ENCODE assay signal across 37 cellular contexts in genomic region chrX:106100442-106100841, GRCh38.
"Had no signal": no experiment of that assay in that cellular context is flagged by ENCODE, and none has a peak within 500 bp of the region (broad histone marks: within the 10 kb centered on the region; RNA-seq: fewer than 3 reads in every experiment).

No MANE protein-coding gene starts in this region.

- H3K27ac Mint-ChIP-seq: activated naive CD4-positive, alpha-beta T cell treated with anti-CD3 and anti-CD28 coated beads for 36 hours; activated naive CD4-positive, alpha-beta T cell treated with anti-CD3 and anti-CD28 coated beads, Interleukin-2, amount 10 ng/mL, durations not matched to agents 7 days and 5 days; activated naive CD4-positive, alpha-beta T cell treated with anti-CD3 and anti-CD28 coated beads, Interleukin-2, amount 50 U/mL, for 24 hours; activated naive CD4-positive, alpha-beta T cell treated with anti-CD3 and anti-CD28 coated beads, Interleukin-2, amount 50 U/mL, for 72 hours; activated naive CD8-positive, alpha-beta T cell; activated naive CD8-positive, alpha-beta T cell treated with anti-CD3 and anti-CD28 coated beads for 36 hours; activated naive CD8-positive, alpha-beta T cell treated with anti-CD3 and anti-CD28 coated beads, Interleukin-2, amount 10 ng/mL, durations not matched to agents 7 days and 5 days; activated naive CD8-positive, alpha-beta T cell treated with anti-CD3 and anti-CD28 coated beads, Interleukin-2, amount 50 U/mL, for 24 hours; activated T-cell treated with anti-CD3 and anti-CD28 coated beads, Interleukin-2, amount 50 U/mL, for 24 hours; activated T-cell treated with anti-CD3 and anti-CD28 coated beads, Interleukin-2, amount 50 U/mL, for 72 hours; activated T-helper 1 cell treated with anti-CD3 and anti-CD28 coated beads, Interleukin-12 subunit alpha, Interleukin-12 subunit beta, Interleukin-2, Interleukin-4 antibody, amounts not matched to agents 30 ng/mL and 10 ng/mL and 1 ng/mL, durations not matched to agents 14 hours and 24 hours and 36 hours; activated T-helper 17 cell treated with anti-CD3 and anti-CD28 coated beads, Interleukin-2, amount 50 U/mL, for 72 hours; activated T-helper 2 cell treated with anti-CD3 and anti-CD28 coated beads, Interferon-gamma antibody, Interleukin-2, Interleukin-4, amounts not matched to agents 10 μg/mL and 5 μg/mL and 100 μg/mL, durations not matched to agents 14 hours and 24 hours and 36 hours; brain had no signal

- H3K4me1 Mint-ChIP-seq: activated naive CD4-positive, alpha-beta T cell treated with anti-CD3 and anti-CD28 coated beads, Interleukin-2, amount 10 ng/mL, durations not matched to agents 7 days and 5 days; activated naive CD4-positive, alpha-beta T cell treated with anti-CD3 and anti-CD28 coated beads, Interleukin-2, amount 50 U/mL, for 24 hours; activated naive CD8-positive, alpha-beta T cell treated with anti-CD3 and anti-CD28 coated beads for 36 hours; activated naive CD8-positive, alpha-beta T cell treated with anti-CD3 and anti-CD28 coated beads, Interleukin-2, amount 10 ng/mL, durations not matched to agents 7 days and 5 days; activated naive CD8-positive, alpha-beta T cell treated with anti-CD3 and anti-CD28 coated beads, Interleukin-2, amount 50 U/mL, for 24 hours; activated T-helper 17 cell treated with anti-CD3 and anti-CD28 coated beads, Interleukin-2, amount 50 U/mL, for 72 hours; brain; central memory CD8-positive, alpha-beta T cell had no signal

- H3K9me3 Mint-ChIP-seq: activated naive CD4-positive, alpha-beta T cell treated with anti-CD3 and anti-CD28 coated beads, Interleukin-2, amount 50 U/mL, for 24 hours; activated naive CD8-positive, alpha-beta T cell treated with anti-CD3 and anti-CD28 coated beads for 36 hours; activated naive CD8-positive, alpha-beta T cell treated with anti-CD3 and anti-CD28 coated beads, Interleukin-2, amount 10 ng/mL, durations not matched to agents 7 days and 5 days; activated T-cell treated with anti-CD3 and anti-CD28 coated beads, Interleukin-2, amount 50 U/mL, for 24 hours; activated T-helper 17 cell treated with anti-CD3 and anti-CD28 coated beads, Interleukin-2, amount 50 U/mL, for 72 hours had no signal

- H3K4me3 ChIP-seq: adrenal gland, ascending aorta, body of pancreas, breast epithelium, cardiac muscle cell had no signal

- H3K36me3 Mint-ChIP-seq: activated naive CD4-positive, alpha-beta T cell treated with anti-CD3 and anti-CD28 coated beads, Interleukin-2, amount 10 ng/mL, durations not matched to agents 7 days and 5 days; activated naive CD4-positive, alpha-beta T cell treated with anti-CD3 and anti-CD28 coated beads, Interleukin-2, amount 50 U/mL, for 24 hours; activated naive CD4-positive, alpha-beta T cell treated with anti-CD3 and anti-CD28 coated beads, Interleukin-2, amount 50 U/mL, for 72 hours; activated naive CD8-positive, alpha-beta T cell; activated naive CD8-positive, alpha-beta T cell treated with anti-CD3 and anti-CD28 coated beads for 36 hours; activated naive CD8-positive, alpha-beta T cell treated with anti-CD3 and anti-CD28 coated beads, Interleukin-2, amount 10 ng/mL, durations not matched to agents 7 days and 5 days; brain had no signal

- DNase-seq: activated effector memory CD4-positive, alpha-beta T cell treated with anti-CD3 and anti-CD28 coated beads, Interleukin-2, amount 50 U/mL, for 16 hours; activated effector memory CD4-positive, alpha-beta T cell treated with Interleukin-2 at 50 U/mL for 16 hours; activated gamma-delta T cell; activated gamma-delta T cell treated with Interleukin-2 at 50 U/mL for 16 hours; activated naive CD4-positive, alpha-beta T cell; activated naive CD4-positive, alpha-beta T cell treated with anti-CD3 and anti-CD28 coated beads for 36 hours; activated naive CD4-positive, alpha-beta T cell treated with anti-CD3 and anti-CD28 coated beads, Interleukin-2, amount 10 ng/mL, durations not matched to agents 7 days and 5 days; activated naive CD4-positive, alpha-beta T cell treated with anti-CD3 and anti-CD28 coated beads, Interleukin-2, amount 50 U/mL, for 16 hours; activated naive CD4-positive, alpha-beta T cell treated with Interleukin-2 at 50 U/mL for 16 hours; activated naive CD8-positive, alpha-beta T cell treated with anti-CD3 and anti-CD28 coated beads for 36 hours; activated naive CD8-positive, alpha-beta T cell treated with anti-CD3 and anti-CD28 coated beads, Interleukin-2, amount 10 ng/mL, durations not matched to agents 7 days and 5 days; activated naive CD8-positive, alpha-beta T cell treated with anti-CD3 and anti-CD28 coated beads, Interleukin-2, amount 50 U/mL, for 24 hours; activated T-cell treated with anti-CD3 and anti-CD28 coated beads, Interleukin-2, amount 50 U/mL, for 24 hours; activated T-cell treated with anti-CD3 and anti-CD28 coated beads, Interleukin-2, amount 50 U/mL, for 4 hours; activated T-cell treated with anti-CD3 and anti-CD28 coated beads, Interleukin-2, amount 50 U/mL, for 48 hours; activated T-cell treated with anti-CD3 and anti-CD28 coated beads, Interleukin-2, amount 50 U/mL, for 72 hours; adrenal gland; amniotic stem cell; amygdala; anterior cingulate cortex; aorta; body of pancreas; brain microvascular endothelial cell; caudate nucleus; central memory CD4-positive, alpha-beta T cell; cerebellar nuclear complex had no signal

- H3K9me3 ChIP-seq: adrenal gland, ascending aorta, body of pancreas, breast epithelium had no signal

- H3K27ac ChIP-seq: adrenal gland, ascending aorta, body of pancreas, brain microvascular endothelial cell, breast epithelium, cardiac muscle cell had no signal

- H3K4me3 Mint-ChIP-seq: activated naive CD4-positive, alpha-beta T cell treated with anti-CD3 and anti-CD28 coated beads for 36 hours; activated naive CD4-positive, alpha-beta T cell treated with anti-CD3 and anti-CD28 coated beads, Interleukin-2, amount 10 ng/mL, durations not matched to agents 7 days and 5 days; activated naive CD4-positive, alpha-beta T cell treated with anti-CD3 and anti-CD28 coated beads, Interleukin-2, amount 50 U/mL, for 24 hours; activated naive CD8-positive, alpha-beta T cell; activated naive CD8-positive, alpha-beta T cell treated with anti-CD3 and anti-CD28 coated beads for 36 hours; activated naive CD8-positive, alpha-beta T cell treated with anti-CD3 and anti-CD28 coated beads, Interleukin-2, amount 10 ng/mL, durations not matched to agents 7 days and 5 days; activated naive CD8-positive, alpha-beta T cell treated with anti-CD3 and anti-CD28 coated beads, Interleukin-2, amount 50 U/mL, for 24 hours; activated T-cell treated with anti-CD3 and anti-CD28 coated beads, Interleukin-2, amount 50 U/mL, for 24 hours; activated T-cell treated with anti-CD3 and anti-CD28 coated beads, Interleukin-2, amount 50 U/mL, for 4 hours; activated T-cell treated with anti-CD3 and anti-CD28 coated beads, Interleukin-2, amount 50 U/mL, for 72 hours; activated T-helper 1 cell treated with anti-CD3 and anti-CD28 coated beads, Interleukin-12 subunit alpha, Interleukin-12 subunit beta, Interleukin-2, Interleukin-4 antibody, amounts not matched to agents 30 ng/mL and 10 ng/mL and 1 ng/mL, durations not matched to agents 14 hours and 24 hours and 36 hours; activated T-helper 17 cell treated with anti-CD3 and anti-CD28 coated beads, Interleukin-2, amount 50 U/mL, for 72 hours; brain; central memory CD8-positive, alpha-beta T cell had no signal

- H3K27me3 ChIP-seq: ascending aorta, body of pancreas, brain microvascular endothelial cell, cardiac muscle cell had no signal

- H3K36me3 ChIP-seq: adrenal gland, ascending aorta, brain microvascular endothelial cell, breast epithelium, cardiac muscle cell had no signal

- H3K4me1 ChIP-seq: adrenal gland, ascending aorta, body of pancreas, breast epithelium had no signal

- H3K27me3 Mint-ChIP-seq: activated naive CD4-positive, alpha-beta T cell treated with anti-CD3 and anti-CD28 coated beads, Interleukin-2, amount 10 ng/mL, durations not matched to agents 7 days and 5 days; activated naive CD4-positive, alpha-beta T cell treated with anti-CD3 and anti-CD28 coated beads, Interleukin-2, amount 50 U/mL, for 24 hours; activated naive CD8-positive, alpha-beta T cell; activated naive CD8-positive, alpha-beta T cell treated with anti-CD3 and anti-CD28 coated beads for 36 hours; activated naive CD8-positive, alpha-beta T cell treated with anti-CD3 and anti-CD28 coated beads, Interleukin-2, amount 10 ng/mL, durations not matched to agents 7 days and 5 days; activated naive CD8-positive, alpha-beta T cell treated with anti-CD3 and anti-CD28 coated beads, Interleukin-2, amount 50 U/mL, for 24 hours; activated T-helper 17 cell treated with anti-CD3 and anti-CD28 coated beads, Interleukin-2, amount 50 U/mL, for 72 hours; brain; central memory CD8-positive, alpha-beta T cell had no signal
